In genomic region chr16:1430759-1431496, GRCh38 we compare ENCODE assay signal across 11 cellular contexts. TPM values are rescaled to one million over a fixed set of nuclear protein-coding genes. Genes with fewer than 3 reads are reported as not detected.
DNase-seq lines count a peak whose midpoint lies in the region; ATAC-seq lines count a peak whose summit lies in the region.
"Had no signal": no experiment of that assay in that cellular context is flagged by ENCODE, and none has a peak within 500 bp of the region (broad histone marks: within the 10 kb centered on the region; RNA-seq: fewer than 3 reads in every experiment).

TSS of gene PERCC1 (plus strand) at chr16:1431078. CDS start at chr16:1432594, 1,516 bp downstream.

- peak within 1 kb of the TSS; percentile 79 for H2BK15ac ChIP-seq in neuronal stem cell (ENCODE audit: low read length)

- H3K18ac ChIP-seq in neuronal stem cell (ENCODE audit: low read length) = peak within 1 kb of the TSS; percentile 76

- H4K8ac ChIP-seq in neuronal stem cell (ENCODE audit: low read depth, low read length) = peak within 1 kb of the TSS; percentile 43

- no peak within 1 kb of the TSS for H3K4me3 ChIP-seq in neuronal stem cell (ENCODE audit: low read length in 2 of 2)

- H3K4me3 Mint-ChIP-seq in activated naive CD8-positive, alpha-beta T cell treated with anti-CD3 and anti-CD28 coated beads, Interleukin-2, amount 10 ng/mL, durations not matched to agents 7 days and 5 days = peak within 1 kb of the TSS; percentile 71
- no peak within 1 kb of the TSS for H3K4me3 Mint-ChIP-seq in activated CD4-positive, alpha-beta T cell treated with anti-CD3 and anti-CD28 coated beads, Interleukin-2, amount 10 ng/mL, durations not matched to agents 24 days and 14 days

- H3K4me2 ChIP-seq in neuronal stem cell (ENCODE audit: insufficient read depth, low read length, poor library complexity, severe bottlenecking) = peak within 1 kb of the TSS; percentile 18

- H3K14ac ChIP-seq in neuronal stem cell (ENCODE audit: low read length) = peak within 1 kb of the TSS; percentile 56

- no peaks in the 10 kb centered on the region for H3K36me3 ChIP-seq in neuronal stem cell (replicated peaks in 1 of 2; ENCODE audit: control insufficient read depth in 2 of 2, insufficient read depth in 2 of 2, low read length in 2 of 2)
- H3K36me3 ChIP-seq: upper lobe of left lung had no signal

- DNase-seq in NCI-H187 (lab: John Stamatoyannopoulos, UW) = peak; percentile 40 to 73
- DNase-seq in NCI-H187 treated with DMSO at 0.1 percent for 48 hours (lab: John Stamatoyannopoulos, UW) = no peak
- peak; percentile 89 to 93 for DNase-seq in NCI-H1930 (lab: John Stamatoyannopoulos, UW)
- DNase-seq in activated naive CD8-positive, alpha-beta T cell treated with anti-CD3 and anti-CD28 coated beads, Interleukin-2, amount 10 ng/mL, durations not matched to agents 7 days and 5 days = no peak
- no peak for DNase-seq in neuronal stem cell (ENCODE audit: low spot score)
- no peak for DNase-seq in H4 (ENCODE audit: low spot score)
- no peak for DNase-seq in activated CD4-positive, alpha-beta T cell treated with anti-CD3 and anti-CD28 coated beads, Interleukin-2, amount 10 ng/mL, durations not matched to agents 24 days and 14 days
- DNase-seq: ACHN; effector CD8-positive, alpha-beta T cell had no signal

- H2AFZ ChIP-seq in neuronal stem cell (ENCODE audit: low read length) = peak within 1 kb of the TSS; percentile 90

- H4K91ac ChIP-seq in neuronal stem cell (ENCODE audit: low read depth, low read length, poor library complexity) = no peak within 1 kb of the TSS

- peak within 1 kb of the TSS; percentile 53 for H2BK5ac ChIP-seq in neuronal stem cell (ENCODE audit: low read length)

- no peak within 1 kb of the TSS for H3K4ac ChIP-seq in neuronal stem cell (ENCODE audit: low read length)

- no peaks in the 10 kb centered on the region for H3K27me3 ChIP-seq in neuronal stem cell (ENCODE audit: control insufficient read depth in 3 of 3, insufficient read depth in 3 of 3, low read depth in 1 of 3, low read length in 3 of 3)

- no peaks in the 10 kb centered on the region for H3K27me3 Mint-ChIP-seq in activated naive CD8-positive, alpha-beta T cell treated with anti-CD3 and anti-CD28 coated beads, Interleukin-2, amount 10 ng/mL, durations not matched to agents 7 days and 5 days
- H3K27me3 Mint-ChIP-seq in activated CD4-positive, alpha-beta T cell treated with anti-CD3 and anti-CD28 coated beads, Interleukin-2, amount 10 ng/mL, durations not matched to agents 24 days and 14 days = no peaks in the 10 kb centered on the region

- peaks cover 0 to 22% of the 10 kb centered on the region in 2 donors for H3K4me1 ChIP-seq in neuronal stem cell (ENCODE audit: control insufficient read depth in 2 of 2, insufficient read depth in 1 of 2, low read depth in 1 of 2, low read length in 2 of 2)

- WGBS in neuronal stem cell (ENCODE audit: extremely low coverage in 2 of 2, insufficient read length in 2 of 2, insufficient replicate concordance in 1 of 2), 2 donors = no CpG with 5 or more reads among the region's 35 CpGs

- H3K27ac Mint-ChIP-seq in activated naive CD8-positive, alpha-beta T cell treated with anti-CD3 and anti-CD28 coated beads, Interleukin-2, amount 10 ng/mL, durations not matched to agents 7 days and 5 days = peak within 1 kb of the TSS; percentile 85
- no peak within 1 kb of the TSS for H3K27ac Mint-ChIP-seq in activated CD4-positive, alpha-beta T cell treated with anti-CD3 and anti-CD28 coated beads, Interleukin-2, amount 10 ng/mL, durations not matched to agents 24 days and 14 days

- H2BK120ac ChIP-seq in neuronal stem cell (ENCODE audit: low read depth, low read length) = peak within 1 kb of the TSS; percentile 47

- H3K36me3 Mint-ChIP-seq in activated naive CD8-positive, alpha-beta T cell treated with anti-CD3 and anti-CD28 coated beads, Interleukin-2, amount 10 ng/mL, durations not matched to agents 7 days and 5 days = no peaks in the 10 kb centered on the region
- no peaks in the 10 kb centered on the region for H3K36me3 Mint-ChIP-seq in activated CD4-positive, alpha-beta T cell treated with anti-CD3 and anti-CD28 coated beads, Interleukin-2, amount 10 ng/mL, durations not matched to agents 24 days and 14 days (ENCODE audit: low read depth)

- peak within 1 kb of the TSS; percentile 60 for H3K9ac ChIP-seq in neuronal stem cell (ENCODE audit: low read depth, low read length, poor library complexity)

- H3K9me3 ChIP-seq in neuronal stem cell (replicated peaks in 1 of 2; ENCODE audit: control insufficient read depth in 2 of 2, insufficient read depth in 1 of 2, low read depth in 1 of 2, low read length in 2 of 2) = no peaks in the 10 kb centered on the region
- H3K9me3 ChIP-seq: upper lobe of left lung had no signal

- no peak for ATAC-seq in activated naive CD8-positive, alpha-beta T cell treated with anti-CD3 and anti-CD28 coated beads, Interleukin-2, amount 10 ng/mL, durations not matched to agents 7 days and 5 days (ENCODE audit: low read depth)
- no peak for ATAC-seq in HG03095 (IDR thresholded peaks at IDR 0.05; ENCODE audit: unreplicated experiment)

- no peaks in the 10 kb centered on the region for H3K9me3 Mint-ChIP-seq in activated naive CD8-positive, alpha-beta T cell treated with anti-CD3 and anti-CD28 coated beads, Interleukin-2, amount 10 ng/mL, durations not matched to agents 7 days and 5 days
- H3K9me3 Mint-ChIP-seq in activated CD4-positive, alpha-beta T cell treated with anti-CD3 and anti-CD28 coated beads, Interleukin-2, amount 10 ng/mL, durations not matched to agents 24 days and 14 days = no peaks in the 10 kb centered on the region

- peaks cover 3% of the 10 kb centered on the region for H3K79me1 ChIP-seq in neuronal stem cell (ENCODE audit: low read depth, low read length)

- H2AK5ac ChIP-seq in neuronal stem cell (ENCODE audit: low read depth, low read length) = peak within 1 kb of the TSS; percentile 96

- POLR2A ChIA-PET in activated naive CD8-positive, alpha-beta T cell treated with anti-CD3 and anti-CD28 coated beads, Interleukin-2, amount 10 ng/mL, durations not matched to agents 7 days and 5 days (lab: Charles Lee) = interaction anchor here (3.0 kb wide), 1 partner anchor 10 kb away, joined by 18 read pairs; the partner anchor contains the start of gene UQCC4

- peak within 1 kb of the TSS; percentile 73 for H2BK12ac ChIP-seq in neuronal stem cell (ENCODE audit: low read length)

- no peak within 1 kb of the TSS for H3K27ac ChIP-seq in neuronal stem cell (replicated peaks; ENCODE audit: low read length)

- intact Hi-C loops in activated CD4-positive, alpha-beta T cell treated with anti-CD3 and anti-CD28 coated beads, Interleukin-2, amount 10 ng/mL, durations not matched to agents 24 days and 14 days (cut with micrococcal nuclease) = no loop called here

- H3K23ac ChIP-seq in neuronal stem cell (ENCODE audit: low read depth, low read length, poor library complexity) = no peak within 1 kb of the TSS

- H3K4me1 Mint-ChIP-seq in activated naive CD8-positive, alpha-beta T cell treated with anti-CD3 and anti-CD28 coated beads, Interleukin-2, amount 10 ng/mL, durations not matched to agents 7 days and 5 days = no peaks in the 10 kb centered on the region
- no peaks in the 10 kb centered on the region for H3K4me1 Mint-ChIP-seq in activated CD4-positive, alpha-beta T cell treated with anti-CD3 and anti-CD28 coated beads, Interleukin-2, amount 10 ng/mL, durations not matched to agents 24 days and 14 days

RNA-seq across cellular contexts. Expression of gene PERCC1, which starts in this region (rescaled TPM):
- total RNA-seq in activated naive CD8-positive, alpha-beta T cell treated with anti-CD3 and anti-CD28 coated beads, Interleukin-2, amount 10 ng/mL, durations not matched to agents 7 days and 5 days = 1 to 10 TPM in 1 of 2 experiments, under 1 TPM in 1; 0.57 to 1.2 TPM
- not detected for polyA plus RNA-seq in neuronal stem cell (2013, experiment 1 of 2)
- polyA plus RNA-seq in neuronal stem cell (2013, experiment 2 of 2) = not detected
- total RNA-seq in H4 (2014; rRNA removed; shearing (Covaris generic)) = not detected in 2 replicates
- not detected in 2 replicates for total RNA-seq in activated CD4-positive, alpha-beta T cell treated with anti-CD3 and anti-CD28 coated beads, Interleukin-2, amount 10 ng/mL, durations not matched to agents 24 days and 14 days

Comparison
In these comparisons a context has a peak if more than half of its experiments do, and no peak if none do; other contexts are left out.
1. DNase-seq: peak in NCI-H187 (2 of 2) and NCI-H1930 (2 of 2); none in NCI-H187 treated with DMSO at 0.1 percent for 48 hours (single experiment), activated naive CD8-positive, alpha-beta T cell treated with anti-CD3 and anti-CD28 coated beads, Interleukin-2, amount 10 ng/mL, durations not matched to agents 7 days and 5 days (single experiment), neuronal stem cell (single experiment), H4 (single experiment) and activated CD4-positive, alpha-beta T cell treated with anti-CD3 and anti-CD28 coated beads, Interleukin-2, amount 10 ng/mL, durations not matched to agents 24 days and 14 days (single experiment).